ENCODE assay signal across 28 cellular contexts in genomic region chr12:114293571-114294302, GRCh38.
"Had no signal": no experiment of that assay in that cellular context is flagged by ENCODE, and none has a peak within 500 bp of the region (broad histone marks: within the 10 kb centered on the region; RNA-seq: fewer than 3 reads in every experiment).

No MANE protein-coding gene starts in this region.

- H3K9ac ChIP-seq: neural progenitor cell, parathyroid adenoma had no signal

- H3K4me3 ChIP-seq: neural progenitor cell, ovary, pancreas, prostate gland, psoas muscle, right atrium auricular region, right lobe of liver, sigmoid colon, skin epidermis, smooth muscle cell, spleen had no signal

- ATAC-seq: naive thymus-derived CD8-positive, alpha-beta T cell; natural killer cell; natural killer cell treated with Interleukin-12 subunit alpha and Interleukin-12 subunit beta and Interleukin-15 and Interleukin-18, amount 100 ng/mL, for 72 hours; pancreas; psoas muscle; right cardiac atrium; right lobe of liver; sciatic nerve had no signal

- H3K27ac ChIP-seq: neural progenitor cell, neutrophil, ovary, pancreas, parathyroid adenoma, prostate gland, psoas muscle, right atrium auricular region, right lobe of liver, sigmoid colon, skin epidermis, spleen had no signal

- H3K4me2 ChIP-seq: neural progenitor cell, smooth muscle cell had no signal

- H3K9me3 ChIP-seq: neutrophil, ovary, pancreas, prostate gland, psoas muscle, right lobe of liver had no signal

- H3K4me1 ChIP-seq: neural progenitor cell, pancreas, parathyroid adenoma, prostate gland, psoas muscle, right atrium auricular region, right lobe of liver, sigmoid colon, spleen had no signal

- DNase-seq: naive thymus-derived CD8-positive, alpha-beta T cell; natural killer cell; nephron progenitor cell; nucleus accumbens; occipital lobe; ovary; pancreas; posterior cingulate gyrus; psoas muscle; retina; right cardiac atrium; right lobe of liver; sigmoid colon; small intestine; spleen; stimulated activated CD4-positive, alpha-beta T cell treated with anti-CD3 and anti-CD28 coated beads, Interleukin-12 subunit alpha, Interleukin-12 subunit beta, amount 100 ng/mL, for 4 hours; stimulated activated CD4-positive, alpha-beta T cell treated with anti-CD3 and anti-CD28 coated beads, Interleukin-15, amount 100 ng/mL, for 24 hours; stimulated activated CD4-positive, alpha-beta T cell treated with anti-CD3 and anti-CD28 coated beads, Interleukin-1b, Interleukin-23, amount 100 ng/mL, for 48 hours; stimulated activated CD4-positive, alpha-beta T cell treated with anti-CD3 and anti-CD28 coated beads, Interleukin-2, amount 100 ng/mL, for 24 hours had no signal

- H3K36me3 ChIP-seq: neural progenitor cell, neutrophil, ovary, pancreas, prostate gland, right atrium auricular region, right lobe of liver, sigmoid colon, spleen had no signal

- H2AFZ ChIP-seq: neural progenitor cell, parathyroid adenoma had no signal

- H3K27me3 ChIP-seq: neural progenitor cell, neutrophil, ovary, pancreas, right atrium auricular region, right lobe of liver, sigmoid colon had no signal

- H3K79me2 ChIP-seq: parathyroid adenoma had no signal
